3 cellular contexts compared by ENCODE assay signal in genomic region chr5:745272-746142, GRCh38. TPM values are rescaled to one million over a fixed set of nuclear protein-coding genes. Genes with fewer than 3 reads are reported as not detected.
"Had no signal": no experiment of that assay in that cellular context is flagged by ENCODE, and none has a peak within 500 bp of the region (broad histone marks: within the 10 kb centered on the region; RNA-seq: fewer than 3 reads in every experiment).

No MANE protein-coding gene starts in this region.

RNA-seq across cellular contexts. Expression of gene ZDHHC11B, which starts 39.0 kb away (rescaled TPM):
- total RNA-seq: activated naive CD8-positive, alpha-beta T cell treated with anti-CD3 and anti-CD28 coated beads for 36 hours; activated T-helper 1 cell treated with anti-CD3 and anti-CD28 coated beads, Interleukin-12 subunit alpha, Interleukin-12 subunit beta, Interleukin-2, Interleukin-4 antibody, amounts not matched to agents 30 ng/mL and 10 ng/mL and 1 ng/mL, durations not matched to agents 14 hours and 24 hours and 36 hours; dermis microvascular lymphatic vessel endothelial cell had no signal

RNA-seq across cellular contexts. Expression of gene TPPP, which starts 52.4 kb away (rescaled TPM):
- total RNA-seq: activated T-helper 1 cell treated with anti-CD3 and anti-CD28 coated beads, Interleukin-12 subunit alpha, Interleukin-12 subunit beta, Interleukin-2, Interleukin-4 antibody, amounts not matched to agents 30 ng/mL and 10 ng/mL and 1 ng/mL, durations not matched to agents 14 hours and 24 hours and 36 hours had no signal
